Comparison of ENCODE assay signal across 13 cellular contexts in the genomic region with DNA sequence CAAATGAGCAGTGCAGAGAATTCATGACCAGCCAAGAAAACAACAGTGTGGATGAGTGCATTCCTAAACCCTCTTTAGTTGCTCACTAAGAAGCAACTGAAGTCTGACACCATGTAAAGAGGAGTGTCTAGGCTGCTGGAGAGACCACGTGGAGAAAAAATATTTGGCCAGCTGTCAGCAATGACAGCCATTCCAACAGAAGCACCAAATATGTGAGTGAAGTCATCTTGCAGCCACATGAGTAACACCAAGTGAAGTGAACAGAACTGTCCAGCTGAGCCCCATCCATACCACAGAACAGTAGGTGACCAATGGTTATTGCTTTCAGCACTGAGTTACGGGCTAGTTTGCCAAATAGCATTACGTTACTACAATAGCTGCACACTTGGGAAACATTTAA.
DNase-seq lines count a peak whose midpoint lies in the region; ATAC-seq and TF ChIP-seq lines count a peak whose summit lies in the region.
"Had no signal": no experiment of that assay in that cellular context is flagged by ENCODE, and none has a peak within 500 bp of the region (broad histone marks: within the 10 kb centered on the region; RNA-seq: fewer than 3 reads in every experiment).

No MANE protein-coding gene starts in this region.

- no peak overlapping the region for H2BK5ac ChIP-seq in mesenchymal stem cell (ENCODE audit: low read depth, low read length, poor library complexity, severe bottlenecking)

- 47% methylated on average over 3 of the region's 3 CpGs for WGBS in mesenchymal stem cell

- no peaks in the 10 kb centered on the region for H3K9me3 ChIP-seq in mesenchymal stem cell (ENCODE audit: control insufficient read depth, low read length)
- H3K9me3 ChIP-seq in WERI-Rb-1 (ENCODE audit: severe bottlenecking), result no peaks in the 10 kb centered on the region
- H3K9me3 ChIP-seq: esophagus muscularis mucosa, psoas muscle had no signal

- in situ Hi-C loops in brain microvascular endothelial cell (cut with HindIII; ENCODE audit: low pct_ligation_motif_present, low sequenced_read_pairs), result loop anchor here (25.0 kb wide), 1 partner anchor 191 kb away; no protein-coding TSS in a partner anchor

- no peak overlapping the region for H2BK120ac ChIP-seq in mesenchymal stem cell (ENCODE audit: low read depth, low read length)

- no peak overlapping the region for H3K14ac ChIP-seq in mesenchymal stem cell (ENCODE audit: low read length in 2 of 2)

- H3K36me3 ChIP-seq in brain microvascular endothelial cell (replicated peaks), result no peaks in the 10 kb centered on the region
- H3K36me3 ChIP-seq in mesenchymal stem cell (ENCODE audit: control insufficient read depth in 1 of 2, insufficient read depth in 2 of 2, low read depth in 1 of 2, low read length in 2 of 2), result no peaks in the 10 kb centered on the region
- H3K36me3 ChIP-seq in WERI-Rb-1, result no peaks in the 10 kb centered on the region
- H3K36me3 ChIP-seq: esophagus muscularis mucosa had no signal

- H3K79me1 ChIP-seq in mesenchymal stem cell (replicated peaks; ENCODE audit: low read length, poor library complexity, severe bottlenecking), result no peaks in the 10 kb centered on the region

- H3K23ac ChIP-seq in mesenchymal stem cell (ENCODE audit: low read length in 2 of 2), result no peak overlapping the region

- no peak overlapping the region for H4K8ac ChIP-seq in mesenchymal stem cell (ENCODE audit: low read length)

- ATAC-seq in HG03565 (IDR thresholded peaks at IDR 0.05; ENCODE audit: unreplicated experiment), result no peak
- ATAC-seq: psoas muscle had no signal

- H3K27ac ChIP-seq in brain microvascular endothelial cell (no peak overlapping the region), mesenchymal stem cell (ENCODE audit: low read length, poor library complexity, severe bottlenecking) (peak overlapping the region; percentile 63), WERI-Rb-1 (no peak overlapping the region)
- H3K27ac ChIP-seq: esophagus muscularis mucosa, psoas muscle had no signal

- no peak overlapping the region for H2BK12ac ChIP-seq in mesenchymal stem cell (ENCODE audit: low read length in 2 of 2)

- no peak overlapping the region for H2BK15ac ChIP-seq in mesenchymal stem cell (ENCODE audit: low read depth, poor library complexity, severe bottlenecking)

- no peak overlapping the region for H3K9ac ChIP-seq in mesenchymal stem cell (ENCODE audit: low read length)

- H2AK5ac ChIP-seq in mesenchymal stem cell (ENCODE audit: low read length, severe bottlenecking), result no peak overlapping the region

- no peak overlapping the region for H3K4me3 ChIP-seq in brain microvascular endothelial cell (ENCODE audit: low read depth, low read length)
- H3K4me3 ChIP-seq in mesenchymal stem cell (ENCODE audit: insufficient read depth in 1 of 2, low read depth in 1 of 2, low read length in 2 of 2), result no peak overlapping the region
- H3K4me3 ChIP-seq in WERI-Rb-1 (ENCODE audit: low read depth, low read length), result no peak overlapping the region
- H3K4me3 ChIP-seq: esophagus muscularis mucosa, psoas muscle had no signal

- DNase-seq in AG20443 (ENCODE audit: low spot score) (peak; percentile 90), HK-2 (ENCODE audit: unreplicated experiment) (peak; percentile 18), brain microvascular endothelial cell (peak; percentile 99), mesenchymal stem cell (peak; percentile 88), WERI-Rb-1 (no peak), NCI-H2029 (lab: John Stamatoyannopoulos, UW) (no peak), midbrain (lab: John Stamatoyannopoulos, UW) (no peak)
- DNase-seq: activated CD8-positive, alpha-beta memory T cell treated with anti-CD3 and anti-CD28 coated beads, Interleukin-2, amount 50 U/mL, for 48 hours; GDM1; psoas muscle; stimulated activated CD4-positive, alpha-beta T cell treated with anti-CD3 and anti-CD28 coated beads, Interleukin-2, amount 100 ng/mL, for 24 hours had no signal

- H2AFZ ChIP-seq in mesenchymal stem cell (ENCODE audit: low read depth, low read length), result no peak overlapping the region

- H4K91ac ChIP-seq in mesenchymal stem cell (ENCODE audit: low read length), result no peak overlapping the region

- H3K27me3 ChIP-seq in brain microvascular endothelial cell (replicated peaks) (no peaks in the 10 kb centered on the region), mesenchymal stem cell (ENCODE audit: control insufficient read depth in 1 of 2, insufficient read depth in 1 of 2, low read length in 2 of 2) (no peaks in the 10 kb centered on the region), WERI-Rb-1 (ENCODE audit: insufficient read depth, low read depth, severe bottlenecking) (peaks cover 87% of the 10 kb centered on the region)
- H3K27me3 ChIP-seq: esophagus muscularis mucosa had no signal

- no peak overlapping the region for H3K18ac ChIP-seq in mesenchymal stem cell (ENCODE audit: low read depth in 1 of 2, low read length in 2 of 2)

- H3K4ac ChIP-seq in mesenchymal stem cell (ENCODE audit: low read depth in 1 of 2, low read length in 2 of 2), result no peak overlapping the region

- TF ChIP-seq CTCF in brain microvascular endothelial cell (IDR thresholded peaks at IDR 0.05; ENCODE audit: low read depth, low read length, missing control alignments), result no peak
- TF ChIP-seq CTCF in WERI-Rb-1 (IDR thresholded peaks at IDR 0.05; ENCODE audit: low read depth, low read length), result no peak

- H3K4me2 ChIP-seq in mesenchymal stem cell (ENCODE audit: low read length, poor library complexity, severe bottlenecking), result no peak overlapping the region

- peaks cover 1% of the 10 kb centered on the region for H3K4me1 ChIP-seq in mesenchymal stem cell (ENCODE audit: control insufficient read depth, insufficient read depth, low read depth, low read length)
- H3K4me1 ChIP-seq: psoas muscle had no signal

Comparison
In these comparisons a context has a peak if more than half of its experiments do, and no peak if none do; other contexts are left out.
1. DNase-seq: peak in AG20443 (single experiment), HK-2 (single experiment), brain microvascular endothelial cell (single experiment) and mesenchymal stem cell (single experiment); none in WERI-Rb-1 (single experiment), NCI-H2029 (single experiment) and midbrain (single experiment).